ENCODE assay signal across 1 cellular context in the genomic region with DNA sequence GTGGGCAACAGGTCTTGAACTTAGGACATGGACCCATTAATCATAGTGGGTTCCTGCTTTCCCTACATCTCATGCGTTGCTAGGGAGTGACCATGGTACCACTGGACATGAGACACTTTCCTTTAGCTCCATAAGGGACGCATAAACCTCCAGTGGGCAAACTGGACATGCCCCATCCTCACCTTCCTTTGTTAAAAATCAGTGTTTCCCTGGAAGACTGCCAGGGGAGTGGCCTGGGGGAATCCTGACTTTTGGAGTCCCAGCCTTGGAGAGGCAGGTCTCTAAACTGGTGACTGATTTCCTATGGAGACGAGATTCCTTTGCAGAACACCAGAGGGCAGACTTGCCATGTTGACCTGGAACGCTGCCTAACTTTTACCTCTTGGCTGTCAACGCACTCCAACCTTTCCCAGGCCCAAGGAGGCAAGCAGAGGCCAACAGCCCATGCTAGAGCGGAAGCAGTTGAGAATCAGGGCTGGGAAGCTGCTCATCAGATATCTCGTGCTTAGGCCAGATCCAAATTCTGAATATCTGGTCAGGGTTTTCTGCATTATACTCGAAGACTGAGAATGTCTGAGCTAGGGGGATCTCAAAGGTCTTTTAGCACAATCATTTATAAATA.
TF ChIP-seq lines count a peak whose summit lies in the region.

No MANE protein-coding gene starts in this region.

TF ChIP-seq in HepG2, 621 proteins besides CTCF, POLR2A, EP300 and RAD21 (continues in another document):
- no peak for TF ChIP-seq MYNN (CRISPR knock-in tag; IDR thresholded peaks at IDR 0.05; ENCODE audit: low read depth)
- no peak for TF ChIP-seq ZNF234 (CRISPR knock-in tag; conservative IDR thresholded peaks at IDR 0.05)
- peak; percentile 16; the same call in 1 of the 2 replicates for TF ChIP-seq SAP130 (CRISPR knock-in tag; IDR thresholded peaks at IDR 0.05; ENCODE audit: low read depth)
- no peak for TF ChIP-seq ZNF816 (CRISPR knock-in tag; IDR thresholded peaks at IDR 0.05; ENCODE audit: borderline replicate concordance)
- TF ChIP-seq, protein P1, sequence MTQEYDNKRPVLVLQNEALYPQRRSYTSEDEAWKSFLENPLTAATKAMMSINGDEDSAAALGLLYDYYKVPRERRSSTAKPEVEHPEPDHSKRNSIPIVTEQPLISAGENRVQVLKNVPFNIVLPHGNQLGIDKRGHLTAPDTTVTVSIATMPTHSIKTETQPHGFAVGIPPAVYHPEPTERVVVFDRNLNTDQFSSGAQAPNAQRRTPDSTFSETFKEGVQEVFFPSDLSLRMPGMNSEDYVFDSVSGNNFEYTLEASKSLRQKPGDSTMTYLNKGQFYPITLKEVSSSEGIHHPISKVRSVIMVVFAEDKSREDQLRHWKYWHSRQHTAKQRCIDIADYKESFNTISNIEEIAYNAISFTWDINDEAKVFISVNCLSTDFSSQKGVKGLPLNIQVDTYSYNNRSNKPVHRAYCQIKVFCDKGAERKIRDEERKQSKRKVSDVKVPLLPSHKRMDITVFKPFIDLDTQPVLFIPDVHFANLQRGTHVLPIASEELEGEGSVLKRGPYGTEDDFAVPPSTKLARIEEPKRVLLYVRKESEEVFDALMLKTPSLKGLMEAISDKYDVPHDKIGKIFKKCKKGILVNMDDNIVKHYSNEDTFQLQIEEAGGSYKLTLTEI (CRISPR knock-in tag; conservative IDR thresholded peaks at IDR 0.05) = no peak
- TF ChIP-seq TBL1XR1 (IDR thresholded peaks at IDR 0.05; ENCODE audit: borderline replicate concordance, low read length, partially characterized antibody) = no peak
- no peak for TF ChIP-seq CENPX (CRISPR knock-in tag; IDR thresholded peaks at IDR 0.05)
- TF ChIP-seq ZFYVE20 (CRISPR knock-in tag; IDR thresholded peaks at IDR 0.05; ENCODE audit: borderline replicate concordance, low read depth) = no peak
- TF ChIP-seq, protein P2, sequence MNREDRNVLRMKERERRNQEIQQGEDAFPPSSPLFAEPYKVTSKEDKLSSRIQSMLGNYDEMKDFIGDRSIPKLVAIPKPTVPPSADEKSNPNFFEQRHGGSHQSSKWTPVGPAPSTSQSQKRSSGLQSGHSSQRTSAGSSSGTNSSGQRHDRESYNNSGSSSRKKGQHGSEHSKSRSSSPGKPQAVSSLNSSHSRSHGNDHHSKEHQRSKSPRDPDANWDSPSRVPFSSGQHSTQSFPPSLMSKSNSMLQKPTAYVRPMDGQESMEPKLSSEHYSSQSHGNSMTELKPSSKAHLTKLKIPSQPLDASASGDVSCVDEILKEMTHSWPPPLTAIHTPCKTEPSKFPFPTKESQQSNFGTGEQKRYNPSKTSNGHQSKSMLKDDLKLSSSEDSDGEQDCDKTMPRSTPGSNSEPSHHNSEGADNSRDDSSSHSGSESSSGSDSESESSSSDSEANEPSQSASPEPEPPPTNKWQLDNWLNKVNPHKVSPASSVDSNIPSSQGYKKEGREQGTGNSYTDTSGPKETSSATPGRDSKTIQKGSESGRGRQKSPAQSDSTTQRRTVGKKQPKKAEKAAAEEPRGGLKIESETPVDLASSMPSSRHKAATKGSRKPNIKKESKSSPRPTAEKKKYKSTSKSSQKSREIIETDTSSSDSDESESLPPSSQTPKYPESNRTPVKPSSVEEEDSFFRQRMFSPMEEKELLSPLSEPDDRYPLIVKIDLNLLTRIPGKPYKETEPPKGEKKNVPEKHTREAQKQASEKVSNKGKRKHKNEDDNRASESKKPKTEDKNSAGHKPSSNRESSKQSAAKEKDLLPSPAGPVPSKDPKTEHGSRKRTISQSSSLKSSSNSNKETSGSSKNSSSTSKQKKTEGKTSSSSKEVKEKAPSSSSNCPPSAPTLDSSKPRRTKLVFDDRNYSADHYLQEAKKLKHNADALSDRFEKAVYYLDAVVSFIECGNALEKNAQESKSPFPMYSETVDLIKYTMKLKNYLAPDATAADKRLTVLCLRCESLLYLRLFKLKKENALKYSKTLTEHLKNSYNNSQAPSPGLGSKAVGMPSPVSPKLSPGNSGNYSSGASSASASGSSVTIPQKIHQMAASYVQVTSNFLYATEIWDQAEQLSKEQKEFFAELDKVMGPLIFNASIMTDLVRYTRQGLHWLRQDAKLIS (CRISPR knock-in tag; IDR thresholded peaks at IDR 0.05) = no peak
- no peak for TF ChIP-seq RFX3 (CRISPR knock-in tag; IDR thresholded peaks at IDR 0.05)
- TF ChIP-seq, protein P3, sequence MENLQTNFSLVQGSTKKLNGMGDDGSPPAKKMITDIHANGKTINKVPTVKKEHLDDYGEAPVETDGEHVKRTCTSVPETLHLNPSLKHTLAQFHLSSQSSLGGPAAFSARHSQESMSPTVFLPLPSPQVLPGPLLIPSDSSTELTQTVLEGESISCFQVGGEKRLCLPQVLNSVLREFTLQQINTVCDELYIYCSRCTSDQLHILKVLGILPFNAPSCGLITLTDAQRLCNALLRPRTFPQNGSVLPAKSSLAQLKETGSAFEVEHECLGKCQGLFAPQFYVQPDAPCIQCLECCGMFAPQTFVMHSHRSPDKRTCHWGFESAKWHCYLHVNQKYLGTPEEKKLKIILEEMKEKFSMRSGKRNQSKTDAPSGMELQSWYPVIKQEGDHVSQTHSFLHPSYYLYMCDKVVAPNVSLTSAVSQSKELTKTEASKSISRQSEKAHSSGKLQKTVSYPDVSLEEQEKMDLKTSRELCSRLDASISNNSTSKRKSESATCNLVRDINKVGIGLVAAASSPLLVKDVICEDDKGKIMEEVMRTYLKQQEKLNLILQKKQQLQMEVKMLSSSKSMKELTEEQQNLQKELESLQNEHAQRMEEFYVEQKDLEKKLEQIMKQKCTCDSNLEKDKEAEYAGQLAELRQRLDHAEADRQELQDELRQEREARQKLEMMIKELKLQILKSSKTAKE (CRISPR knock-in tag; IDR thresholded peaks at IDR 0.05; ENCODE audit: borderline replicate concordance) = no peak
- TF ChIP-seq ZSCAN21 (CRISPR knock-in tag; IDR thresholded peaks at IDR 0.05; ENCODE audit: borderline replicate concordance) = no peak
- TF ChIP-seq SOX6 (IDR thresholded peaks at IDR 0.05) = no peak
- no peak for TF ChIP-seq SOX6 (CRISPR knock-in tag; IDR thresholded peaks at IDR 0.05)
- TF ChIP-seq, protein P4, sequence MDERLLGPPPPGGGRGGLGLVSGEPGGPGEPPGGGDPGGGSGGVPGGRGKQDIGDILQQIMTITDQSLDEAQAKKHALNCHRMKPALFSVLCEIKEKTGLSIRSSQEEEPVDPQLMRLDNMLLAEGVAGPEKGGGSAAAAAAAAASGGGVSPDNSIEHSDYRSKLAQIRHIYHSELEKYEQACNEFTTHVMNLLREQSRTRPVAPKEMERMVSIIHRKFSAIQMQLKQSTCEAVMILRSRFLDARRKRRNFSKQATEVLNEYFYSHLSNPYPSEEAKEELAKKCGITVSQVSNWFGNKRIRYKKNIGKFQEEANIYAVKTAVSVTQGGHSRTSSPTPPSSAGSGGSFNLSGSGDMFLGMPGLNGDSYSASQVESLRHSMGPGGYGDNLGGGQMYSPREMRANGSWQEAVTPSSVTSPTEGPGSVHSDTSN (CRISPR knock-in tag; IDR thresholded peaks at IDR 0.05) = no peak
- no peak for TF ChIP-seq ZNF331 (CRISPR knock-in tag; IDR thresholded peaks at IDR 0.05)
- TF ChIP-seq NR2F6 (IDR thresholded peaks at IDR 0.05) = no peak
- 0 out of 2 replicates have a peak, but pooled peaks have one; percentile 26 for TF ChIP-seq NR2F6 (CRISPR knock-in tag; IDR thresholded peaks at IDR 0.05)
- TF ChIP-seq, protein P5, sequence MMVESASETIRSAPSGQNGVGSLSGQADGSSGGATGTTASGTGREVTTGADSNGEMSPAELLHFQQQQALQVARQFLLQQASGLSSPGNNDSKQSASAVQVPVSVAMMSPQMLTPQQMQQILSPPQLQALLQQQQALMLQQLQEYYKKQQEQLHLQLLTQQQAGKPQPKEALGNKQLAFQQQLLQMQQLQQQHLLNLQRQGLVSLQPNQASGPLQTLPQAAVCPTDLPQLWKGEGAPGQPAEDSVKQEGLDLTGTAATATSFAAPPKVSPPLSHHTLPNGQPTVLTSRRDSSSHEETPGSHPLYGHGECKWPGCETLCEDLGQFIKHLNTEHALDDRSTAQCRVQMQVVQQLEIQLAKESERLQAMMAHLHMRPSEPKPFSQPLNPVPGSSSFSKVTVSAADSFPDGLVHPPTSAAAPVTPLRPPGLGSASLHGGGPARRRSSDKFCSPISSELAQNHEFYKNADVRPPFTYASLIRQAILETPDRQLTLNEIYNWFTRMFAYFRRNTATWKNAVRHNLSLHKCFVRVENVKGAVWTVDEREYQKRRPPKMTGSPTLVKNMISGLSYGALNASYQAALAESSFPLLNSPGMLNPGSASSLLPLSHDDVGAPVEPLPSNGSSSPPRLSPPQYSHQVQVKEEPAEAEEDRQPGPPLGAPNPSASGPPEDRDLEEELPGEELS (CRISPR knock-in tag; IDR thresholded peaks at IDR 0.05) = no peak
- TF ChIP-seq, protein P6, sequence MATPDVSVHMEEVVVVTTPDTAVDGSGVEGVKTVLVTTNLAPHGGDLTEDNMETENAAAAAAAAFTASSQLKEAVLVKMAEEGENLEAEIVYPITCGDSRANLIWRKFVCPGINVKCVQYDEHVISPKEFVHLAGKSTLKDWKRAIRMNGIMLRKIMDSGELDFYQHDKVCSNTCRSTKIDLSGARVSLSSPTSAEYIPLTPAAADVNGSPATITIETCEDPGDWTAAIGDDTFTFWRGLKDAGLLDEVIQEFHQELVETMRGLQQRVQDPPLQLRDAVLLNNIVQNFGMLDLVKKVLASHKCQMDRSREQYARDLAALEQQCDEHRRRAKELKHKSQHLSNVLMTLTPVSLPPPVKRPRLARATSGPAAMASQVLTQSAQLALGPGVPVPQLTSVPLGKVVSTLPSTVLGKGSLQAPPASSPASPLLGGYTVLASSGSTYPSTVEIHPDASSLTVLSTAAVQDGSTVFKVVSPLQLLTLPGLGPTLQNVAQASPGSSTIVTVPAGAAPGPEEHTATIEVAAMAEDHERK (CRISPR knock-in tag; IDR thresholded peaks at IDR 0.05; ENCODE audit: low read depth) = no peak
- TF ChIP-seq ZNF652 (CRISPR knock-in tag; IDR thresholded peaks at IDR 0.05; ENCODE audit: borderline replicate concordance, low read depth) = no peak
- no peak for TF ChIP-seq ZNF143 (CRISPR knock-in tag; IDR thresholded peaks at IDR 0.05)
- TF ChIP-seq ONECUT2 (CRISPR knock-in tag; IDR thresholded peaks at IDR 0.05) = no peak
- TF ChIP-seq ZSCAN25 (CRISPR knock-in tag; IDR thresholded peaks at IDR 0.05) = no peak
- TF ChIP-seq, protein P7, sequence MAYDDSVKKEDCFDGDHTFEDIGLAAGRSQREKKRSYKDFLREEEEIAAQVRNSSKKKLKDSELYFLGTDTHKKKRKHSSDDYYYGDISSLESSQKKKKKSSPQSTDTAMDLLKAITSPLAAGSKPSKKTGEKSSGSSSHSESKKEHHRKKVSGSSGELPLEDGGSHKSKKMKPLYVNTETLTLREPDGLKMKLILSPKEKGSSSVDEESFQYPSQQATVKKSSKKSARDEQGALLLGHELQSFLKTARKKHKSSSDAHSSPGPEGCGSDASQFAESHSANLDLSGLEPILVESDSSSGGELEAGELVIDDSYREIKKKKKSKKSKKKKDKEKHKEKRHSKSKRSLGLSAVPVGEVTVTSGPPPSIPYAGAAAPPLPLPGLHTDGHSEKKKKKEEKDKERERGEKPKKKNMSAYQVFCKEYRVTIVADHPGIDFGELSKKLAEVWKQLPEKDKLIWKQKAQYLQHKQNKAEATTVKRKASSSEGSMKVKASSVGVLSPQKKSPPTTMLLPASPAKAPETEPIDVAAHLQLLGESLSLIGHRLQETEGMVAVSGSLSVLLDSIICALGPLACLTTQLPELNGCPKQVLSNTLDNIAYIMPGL (CRISPR knock-in tag; IDR thresholded peaks at IDR 0.05; ENCODE audit: borderline replicate concordance in 1 of 2, low read depth in 1 of 2) = no peak; a peak in 1 of 4 replicates
- 0 out of 2 replicates have a peak, but pooled peaks have one; percentile 53 for TF ChIP-seq IRF2 (CRISPR knock-in tag; IDR thresholded peaks at IDR 0.05)
- TF ChIP-seq, protein P8, sequence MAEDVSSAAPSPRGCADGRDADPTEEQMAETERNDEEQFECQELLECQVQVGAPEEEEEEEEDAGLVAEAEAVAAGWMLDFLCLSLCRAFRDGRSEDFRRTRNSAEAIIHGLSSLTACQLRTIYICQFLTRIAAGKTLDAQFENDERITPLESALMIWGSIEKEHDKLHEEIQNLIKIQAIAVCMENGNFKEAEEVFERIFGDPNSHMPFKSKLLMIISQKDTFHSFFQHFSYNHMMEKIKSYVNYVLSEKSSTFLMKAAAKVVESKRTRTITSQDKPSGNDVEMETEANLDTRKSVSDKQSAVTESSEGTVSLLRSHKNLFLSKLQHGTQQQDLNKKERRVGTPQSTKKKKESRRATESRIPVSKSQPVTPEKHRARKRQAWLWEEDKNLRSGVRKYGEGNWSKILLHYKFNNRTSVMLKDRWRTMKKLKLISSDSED (CRISPR knock-in tag; IDR thresholded peaks at IDR 0.05) = no peak
- TF ChIP-seq POLR2AphosphoS2 (IDR thresholded peaks at IDR 0.05; ENCODE audit: low read depth, low read length) = no peak
- no peak for TF ChIP-seq ZNF790 (CRISPR knock-in tag; IDR thresholded peaks at IDR 0.05; ENCODE audit: borderline replicate concordance)
- no peak for TF ChIP-seq PAX8 (CRISPR knock-in tag; IDR thresholded peaks at IDR 0.05; ENCODE audit: borderline replicate concordance)
- TF ChIP-seq ZBTB3 (CRISPR knock-in tag; IDR thresholded peaks at IDR 0.05; ENCODE audit: borderline replicate concordance, low read depth) = no peak
- no peak for TF ChIP-seq POGZ (CRISPR knock-in tag; IDR thresholded peaks at IDR 0.05)
- TF ChIP-seq ZNF343 (CRISPR knock-in tag; IDR thresholded peaks at IDR 0.05) = no peak
- no peak for TF ChIP-seq RBM39 (IDR thresholded peaks at IDR 0.05; ENCODE audit: low read depth, low read length, poor library complexity, severe bottlenecking)
- TF ChIP-seq ZNF589 (CRISPR knock-in tag; conservative IDR thresholded peaks at IDR 0.05) = no peak
- no peak for TF ChIP-seq ZFP37 (CRISPR knock-in tag; IDR thresholded peaks at IDR 0.05; ENCODE audit: borderline replicate concordance)
- TF ChIP-seq ZNF30 (CRISPR knock-in tag; IDR thresholded peaks at IDR 0.05) = no peak
- no peak for TF ChIP-seq ZNF180 (CRISPR knock-in tag; IDR thresholded peaks at IDR 0.05; ENCODE audit: borderline replicate concordance, low read depth)
- TF ChIP-seq, protein P9, sequence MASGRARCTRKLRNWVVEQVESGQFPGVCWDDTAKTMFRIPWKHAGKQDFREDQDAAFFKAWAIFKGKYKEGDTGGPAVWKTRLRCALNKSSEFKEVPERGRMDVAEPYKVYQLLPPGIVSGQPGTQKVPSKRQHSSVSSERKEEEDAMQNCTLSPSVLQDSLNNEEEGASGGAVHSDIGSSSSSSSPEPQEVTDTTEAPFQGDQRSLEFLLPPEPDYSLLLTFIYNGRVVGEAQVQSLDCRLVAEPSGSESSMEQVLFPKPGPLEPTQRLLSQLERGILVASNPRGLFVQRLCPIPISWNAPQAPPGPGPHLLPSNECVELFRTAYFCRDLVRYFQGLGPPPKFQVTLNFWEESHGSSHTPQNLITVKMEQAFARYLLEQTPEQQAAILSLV (CRISPR knock-in tag; IDR thresholded peaks at IDR 0.05; ENCODE audit: borderline replicate concordance) = no peak
- TF ChIP-seq, protein P10, sequence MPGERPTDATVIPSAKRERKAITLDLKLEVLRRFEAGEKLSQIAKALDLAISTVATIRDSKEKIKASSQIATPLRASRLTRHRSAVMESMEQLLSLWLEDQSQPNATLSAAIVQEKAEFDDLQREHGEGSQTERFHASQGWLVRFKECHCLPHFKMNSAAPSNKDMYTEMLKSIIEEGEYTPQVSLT (CRISPR knock-in tag; IDR thresholded peaks at IDR 0.05; ENCODE audit: borderline replicate concordance, low read depth) = no peak
- 0 out of 2 replicates have a peak, but pooled peaks have one; percentile 14 for TF ChIP-seq RARA (CRISPR knock-in tag; IDR thresholded peaks at IDR 0.05)
- TF ChIP-seq ZNF616 (CRISPR knock-in tag; IDR thresholded peaks at IDR 0.05; ENCODE audit: low read depth) = no peak
- TF ChIP-seq CEBPG (CRISPR knock-in tag; IDR thresholded peaks at IDR 0.05) = no peak
- TF ChIP-seq POLR2AphosphoS5 (IDR thresholded peaks at IDR 0.05; ENCODE audit: low read depth, low read length) = no peak
- no peak for TF ChIP-seq CHD4 (IDR thresholded peaks at IDR 0.05; ENCODE audit: borderline replicate concordance, low read length)
